Comparison of ENCODE assay signal across 19 cellular contexts in genomic region chr20:20085071-20085470, GRCh38. TPM values are rescaled to one million over a fixed set of nuclear protein-coding genes. Genes with fewer than 3 reads are reported as not detected.
A peak's percentile ranks its signal among the peaks of the same experiment; 100 is the strongest.
DNase-seq lines count a peak whose midpoint lies in the region; ATAC-seq and TF ChIP-seq lines count a peak whose summit lies in the region.
"Had no signal": no experiment of that assay in that cellular context is flagged by ENCODE, and none has a peak within 500 bp of the region (broad histone marks: within the 10 kb centered on the region; RNA-seq: fewer than 3 reads in every experiment).

No MANE protein-coding gene starts in this region.

- 40 to 49% methylated on average over 9 of the region's 9 CpGs for WGBS in heart right ventricle, 2 donors

- intact Hi-C loops in heart right ventricle (cut with DNase I), result loop anchor here (1.0 to 10.0 kb wide), 13 partner anchors 52 to 510 kb away; no protein-coding TSS in a partner anchor

- H3K36me3 ChIP-seq in HEK293 (ENCODE audit: control insufficient read depth in 2 of 2, insufficient read depth in 1 of 2, low read length in 2 of 2) (no peaks in the 10 kb centered on the region), heart right ventricle (no peaks in the 10 kb centered on the region), skeletal muscle tissue (ENCODE audit: control insufficient read depth in 3 of 3, insufficient read depth in 3 of 3, low read length in 3 of 3) (no peaks in the 10 kb centered on the region)
- H3K36me3 ChIP-seq: sigmoid colon, vagina had no signal

- no peaks in the 10 kb centered on the region for H3K9me3 Mint-ChIP-seq in naive thymus-derived CD8-positive, alpha-beta T cell
- H3K9me3 Mint-ChIP-seq: T-cell had no signal

- H3K36me3 Mint-ChIP-seq in naive thymus-derived CD8-positive, alpha-beta T cell, result no peaks in the 10 kb centered on the region
- H3K36me3 Mint-ChIP-seq: T-cell had no signal

- peaks cover 0 to 8% (median 3%) of the 10 kb centered on the region in 7 donors for H3K27me3 ChIP-seq in heart right ventricle
- no peaks in the 10 kb centered on the region for H3K27me3 ChIP-seq in skeletal muscle tissue (ENCODE audit: control insufficient read depth in 3 of 3, insufficient read depth in 3 of 3, low read length in 3 of 3)
- H3K27me3 ChIP-seq: sigmoid colon, vagina had no signal

- CTCF ChIA-PET in HEK293 (lab: Yijun Ruan, JAX), result interaction anchor here (1.2 to 5.7 kb wide), 4 partner anchors 12 to 490 kb away, joined by 3 to 47 read pairs (median 5); no protein-coding TSS in a partner anchor

- H3K4me3 ChIP-seq in HEK293 (ENCODE audit: low read depth, low read length) (no peak overlapping the region), heart right ventricle (peak overlapping the region in 6 of 10 donors; percentile 6 to 41 (median 34)), skeletal muscle tissue (ENCODE audit: low read length in 3 of 3) (peak overlapping the region; percentile 34 to 61 (median 58))
- H3K4me3 ChIP-seq: sigmoid colon, vagina had no signal

- DNase-seq in SK-N-DZ (ENCODE audit: low spot score) (peak; percentile 37), heart right ventricle (peak; percentile 67 to 78), NCI-H1092 treated with DMSO at 0.1 percent for 48 hours (lab: John Stamatoyannopoulos, UW) (no peak)
- DNase-seq in naive thymus-derived CD8-positive, alpha-beta T cell, result no peak
- DNase-seq: activated CD4-positive, alpha-beta T cell treated with anti-CD3 and anti-CD28 coated beads, Interleukin-2, amount 50 U/mL, for 1 hour; activated naive CD4-positive, alpha-beta T cell; AML-193; foreskin fibroblast; left colon; NK-92 treated with Interleukin-12 subunit alpha and Interleukin-12 subunit beta, amount 100 ng/mL, for 24 hours; sigmoid colon; T-cell had no signal

- H3K4me3 Mint-ChIP-seq in naive thymus-derived CD8-positive, alpha-beta T cell, result no peak overlapping the region

- H3K9ac ChIP-seq in skeletal muscle tissue (ENCODE audit: low read depth in 1 of 3, low read length in 3 of 3), result peak overlapping the region; percentile 53 to 82 (median 70)

- no peaks in the 10 kb centered on the region for H3K4me1 ChIP-seq in HEK293 (ENCODE audit: control insufficient read depth, insufficient read depth, low read length)
- peaks cover 0 to 40% (median 4%) of the 10 kb centered on the region in 9 donors for H3K4me1 ChIP-seq in heart right ventricle
- peaks cover 18 to 40% (median 24%) of the 10 kb centered on the region in 3 donors for H3K4me1 ChIP-seq in skeletal muscle tissue (ENCODE audit: control insufficient read depth in 3 of 3, insufficient read depth in 3 of 3, low read length in 3 of 3)

- H3K27me3 Mint-ChIP-seq in naive thymus-derived CD8-positive, alpha-beta T cell, result peaks cover 5 to 16% (median 10%) of the 10 kb centered on the region in 5 donors

- H3K27ac ChIP-seq in HEK293 (ENCODE audit: extremely low read depth, low read depth, low read length), result no peak overlapping the region
- peak overlapping the region; percentile 59 to 87 (median 84) for H3K27ac ChIP-seq in heart right ventricle
- peak overlapping the region; percentile 95 for H3K27ac ChIP-seq in skeletal muscle tissue (ENCODE audit: low read depth, low read length)
- H3K27ac ChIP-seq: RWPE1, vagina had no signal

- H3K4me1 Mint-ChIP-seq in naive thymus-derived CD8-positive, alpha-beta T cell, result peaks cover 0 to 10% (median 4%) of the 10 kb centered on the region in 4 donors

- peak overlapping the region in 1 of 10 donors; percentile 31 for H3K27ac Mint-ChIP-seq in naive thymus-derived CD8-positive, alpha-beta T cell

- ATAC-seq in heart right ventricle (peak; percentile 76 to 92 (median 90)), GM18498 (IDR thresholded peaks at IDR 0.05; ENCODE audit: unreplicated experiment) (no peak)
- ATAC-seq in naive thymus-derived CD8-positive, alpha-beta T cell, result no peak
- ATAC-seq: HCT116, left colon, T-cell had no signal

- POLR2A ChIA-PET in HEK293 (lab: Yijun Ruan, JAX), result no interaction called here
- POLR2A ChIA-PET in naive thymus-derived CD8-positive, alpha-beta T cell (lab: Charles Lee), result no interaction called here

- no peaks in the 10 kb centered on the region for H3K9me3 ChIP-seq in HEK293 (ENCODE audit: control insufficient read depth, insufficient read depth, low read depth, low read length)
- no peaks in the 10 kb centered on the region for H3K9me3 ChIP-seq in heart right ventricle
- no peaks in the 10 kb centered on the region for H3K9me3 ChIP-seq in skeletal muscle tissue (ENCODE audit: control insufficient read depth in 3 of 3, low read length in 3 of 3)
- H3K9me3 ChIP-seq: sigmoid colon, vagina had no signal

- no peak for TF ChIP-seq CTCF in HEK293 (tag by site-specific recombination; IDR thresholded peaks at IDR 0.05)
- TF ChIP-seq CTCF in heart right ventricle (IDR thresholded peaks at IDR 0.05), result no peak

TF ChIP-seq in HEK293, 187 proteins besides CTCF, POLR2A, EP300 and RAD21 (continues in another document):
- TF ChIP-seq ZNF121 (tag by site-specific recombination; IDR thresholded peaks at IDR 0.05), result no peak
- no peak for TF ChIP-seq ZNF521 (tag by site-specific recombination; IDR thresholded peaks at IDR 0.05)
- no peak for TF ChIP-seq ZNF549 (tag by site-specific recombination; IDR thresholded peaks at IDR 0.05)
- TF ChIP-seq ZNF791 (tag by site-specific recombination; IDR thresholded peaks at IDR 0.05), result no peak
- TF ChIP-seq ZNF404 (tag by site-specific recombination; IDR thresholded peaks at IDR 0.05), result no peak
- TF ChIP-seq ZNF843 (tag by site-specific recombination; IDR thresholded peaks at IDR 0.05), result no peak
- TF ChIP-seq SP2 (tag by site-specific recombination; IDR thresholded peaks at IDR 0.05), result no peak
- peak; percentile 57 for TF ChIP-seq SP7 (tag by site-specific recombination; IDR thresholded peaks at IDR 0.05)
- TF ChIP-seq ZBTB10 (tag by site-specific recombination; IDR thresholded peaks at IDR 0.05), result no peak
- no peak for TF ChIP-seq ZNF776 (tag by site-specific recombination; IDR thresholded peaks at IDR 0.05; ENCODE audit: borderline replicate concordance)
- TF ChIP-seq ZNF280D (tag by site-specific recombination; IDR thresholded peaks at IDR 0.05), result no peak
- no peak for TF ChIP-seq ZNF140 (tag by site-specific recombination; IDR thresholded peaks at IDR 0.05)
- no peak for TF ChIP-seq ZNF157 (tag by site-specific recombination; IDR thresholded peaks at IDR 0.05)
- TF ChIP-seq ZSCAN30 (tag by site-specific recombination; IDR thresholded peaks at IDR 0.05), result no peak

RNA-seq across cellular contexts. Expression of gene CFAP61, which starts 32.7 kb away (rescaled TPM):
- polyA plus RNA-seq in SK-N-DZ (2014; cell fraction: cytosol; rRNA removed), result 0.90 and 1.8 TPM in 2 replicates
- polyA plus RNA-seq in SK-N-DZ (2014; cell fraction: nucleus; rRNA removed), result 0.18 TPM in 1 of 2 replicates, not detected in the other
- 100 to 1,000 TPM in 1 of 10 donors, 10 to 100 TPM in 9; 30.3 to 140 (median 68.2) TPM for total RNA-seq in heart right ventricle
- polyA plus RNA-seq in heart right ventricle, result 10 to 100 TPM in 1 of 2 donors, 1 to 10 TPM in 1; 8.2 to 15.1 TPM
- total RNA-seq in skeletal muscle tissue, result 1.0 TPM
- not detected for total RNA-seq in naive thymus-derived CD8-positive, alpha-beta T cell
- polyA plus RNA-seq in naive thymus-derived CD8-positive, alpha-beta T cell, result not detected
- total RNA-seq: osteocyte, T-cell had no signal

RNA-seq across cellular contexts. Expression of gene CRNKL1, which starts 32.8 kb away (rescaled TPM):
- polyA plus RNA-seq in SK-N-DZ (2014; cell fraction: cytosol; rRNA removed), result 35.6 and 37.3 TPM in 2 replicates
- 18.2 and 19.3 TPM in 2 replicates for polyA plus RNA-seq in SK-N-DZ (2014; cell fraction: nucleus; rRNA removed)
- total RNA-seq in heart right ventricle, result 10 to 100 TPM; 13.5 to 20.2 (median 18.1) TPM
- 10 to 100 TPM in 1 of 2 donors, 1 to 10 TPM in 1; 9.8 to 17.5 TPM for polyA plus RNA-seq in heart right ventricle
- total RNA-seq in skeletal muscle tissue, result 38.1 TPM
- 10 to 100 TPM; 26.7 to 34.3 TPM for total RNA-seq in naive thymus-derived CD8-positive, alpha-beta T cell
- polyA plus RNA-seq in naive thymus-derived CD8-positive, alpha-beta T cell, result 10 to 100 TPM in 1 of 3 donors, 1 to 10 TPM in 2; 6.9 to 14.6 (median 9.0) TPM

Comparison
In these comparisons a context has a peak if more than half of its experiments do, and no peak if none do; other contexts are left out.
1. DNase-seq: peak in SK-N-DZ (single experiment) and heart right ventricle (2 of 2); none in naive thymus-derived CD8-positive, alpha-beta T cell (0 of 10) and NCI-H1092 treated with DMSO at 0.1 percent for 48 hours (single experiment).
2. ATAC-seq: peak in heart right ventricle (8 of 8); none in naive thymus-derived CD8-positive, alpha-beta T cell (0 of 2) and GM18498 (single experiment).
3. RNA of gene CFAP61, which starts 32.7 kb away (total RNA-seq): 30.3 to 140 TPM in heart right ventricle; 1.0 TPM in skeletal muscle tissue (single experiment) and not detected in naive thymus-derived CD8-positive, alpha-beta T cell; every median in the first group is over 10 times any median in the second.